20 cellular contexts compared by ENCODE assay signal in genomic region chr3:171712168-171712938, GRCh38.
DNase-seq lines count a peak whose midpoint lies in the region; ATAC-seq and TF ChIP-seq lines count a peak whose summit lies in the region.
"Had no signal": no experiment of that assay in that cellular context is flagged by ENCODE, and none has a peak within 500 bp of the region (broad histone marks: within the 10 kb centered on the region; RNA-seq: fewer than 3 reads in every experiment).

No MANE protein-coding gene starts in this region.

- ATAC-seq in GM21528 (IDR thresholded peaks at IDR 0.05; ENCODE audit: low FRiP score, unreplicated experiment) = no peak
- ATAC-seq: left ventricle myocardium superior, Panc1 had no signal

- no peak for DNase-seq in left ventricle myocardium inferior
- DNase-seq in cardiac septum (ENCODE audit: low spot score) = no peak
- DNase-seq in amniotic epithelial cell (ENCODE audit: low read depth) = peak; percentile 94
- DNase-seq in hepatic stellate cell (ENCODE audit: low spot score) = peak; percentile 45
- DNase-seq in activated naive CD4-positive, alpha-beta T cell treated with Interleukin-2 at 50 U/mL for 16 hours = no peak
- no peak for DNase-seq in DMS153 (lab: John Stamatoyannopoulos, UW)
- no peak for DNase-seq in activated T-cell treated with anti-CD3 and anti-CD28 coated beads, Interleukin-2, amount 50 U/mL, for 24 hours
- DNase-seq: activated CD4-positive, alpha-beta T cell treated with anti-CD3 and anti-CD28 coated beads, Interleukin-2, amount 50 U/mL, for 1 hour; left ventricle myocardium superior; NCI-H1436 treated with DMSO at 0.1 percent for 48 hours; NCI-H524; stimulated activated CD4-positive, alpha-beta T cell treated with anti-CD3 and anti-CD28 coated beads, Interleukin-12 subunit alpha, Interleukin-12 subunit beta, amount 100 ng/mL, for 4 hours; substantia nigra had no signal

- H3K4me3 Mint-ChIP-seq in activated T-cell treated with anti-CD3 and anti-CD28 coated beads, Interleukin-2, amount 50 U/mL, for 24 hours = no peak overlapping the region
- H3K4me3 Mint-ChIP-seq: IgD-negative memory B cell; T-helper 2 cell treated with Interferon-gamma antibody and Interleukin-4, amounts not matched to agents 5 μg/mL and 100 μg/mL, for 36 hours had no signal

- intact Hi-C loops in left ventricle myocardium inferior (cut with micrococcal nuclease) (no loop called here), cardiac septum (cut with DNase I) (no loop called here)

- H3K27ac ChIP-seq in left ventricle myocardium inferior (replicated peaks) = peak overlapping the region; percentile 9
- H3K27ac ChIP-seq: cardiac muscle cell, hepatocyte, neutrophil had no signal

- no peaks in the 10 kb centered on the region for H3K4me1 Mint-ChIP-seq in activated T-cell treated with anti-CD3 and anti-CD28 coated beads, Interleukin-2, amount 50 U/mL, for 24 hours (ENCODE audit: low read depth)
- H3K4me1 Mint-ChIP-seq: IgD-negative memory B cell had no signal

- peaks cover 90% of the 10 kb centered on the region for H3K36me3 ChIP-seq in left ventricle myocardium inferior

- TF ChIP-seq CTCF in left ventricle myocardium inferior (IDR thresholded peaks at IDR 0.05; ENCODE audit: borderline replicate concordance) = no peak

- H3K9me3 ChIP-seq in left ventricle myocardium inferior (replicated peaks) = peaks cover 12% of the 10 kb centered on the region
- H3K9me3 ChIP-seq: neutrophil had no signal

- H3K4me1 ChIP-seq in left ventricle myocardium inferior = peaks cover 7% of the 10 kb centered on the region

- no peak overlapping the region for H3K27ac Mint-ChIP-seq in activated T-cell treated with anti-CD3 and anti-CD28 coated beads, Interleukin-2, amount 50 U/mL, for 24 hours
- H3K27ac Mint-ChIP-seq: IgD-negative memory B cell; T-helper 2 cell treated with Interferon-gamma antibody and Interleukin-4, amounts not matched to agents 5 μg/mL and 100 μg/mL, for 36 hours had no signal

- H3K27me3 Mint-ChIP-seq in activated T-cell treated with anti-CD3 and anti-CD28 coated beads, Interleukin-2, amount 50 U/mL, for 24 hours = no peaks in the 10 kb centered on the region

- no peak overlapping the region for H3K4me3 ChIP-seq in left ventricle myocardium inferior
- H3K4me3 ChIP-seq: cardiac muscle cell, hepatocyte had no signal

- no peaks in the 10 kb centered on the region for H3K27me3 ChIP-seq in left ventricle myocardium inferior (ENCODE audit: low read depth)
- H3K27me3 ChIP-seq: cardiac muscle cell, hepatocyte, neutrophil had no signal

- peaks cover 15% of the 10 kb centered on the region for H3K9me3 Mint-ChIP-seq in activated T-cell treated with anti-CD3 and anti-CD28 coated beads, Interleukin-2, amount 50 U/mL, for 24 hours

- H3K36me3 Mint-ChIP-seq in activated T-cell treated with anti-CD3 and anti-CD28 coated beads, Interleukin-2, amount 50 U/mL, for 24 hours (ENCODE audit: low read depth) = no peaks in the 10 kb centered on the region
- H3K36me3 Mint-ChIP-seq: IgD-negative memory B cell had no signal

Comparison
In these comparisons a context has a peak if more than half of its experiments do, and no peak if none do; other contexts are left out.
1. DNase-seq: peak in amniotic epithelial cell (single experiment) and hepatic stellate cell (single experiment); none in left ventricle myocardium inferior (single experiment), cardiac septum (single experiment), activated naive CD4-positive, alpha-beta T cell treated with Interleukin-2 at 50 U/mL for 16 hours (single experiment), DMS153 (single experiment) and activated T-cell treated with anti-CD3 and anti-CD28 coated beads, Interleukin-2, amount 50 U/mL, for 24 hours (single experiment).